In genomic region chr1:228161866-228162265, GRCh38 we compare ENCODE assay signal across 14 cellular contexts. TPM values are rescaled to one million over a fixed set of nuclear protein-coding genes. Genes with fewer than 3 reads are reported as not detected.
DNase-seq lines count a peak whose midpoint lies in the region; ATAC-seq and TF ChIP-seq lines count a peak whose summit lies in the region.
"Had no signal": no experiment of that assay in that cellular context is flagged by ENCODE, and none has a peak within 500 bp of the region (broad histone marks: within the 10 kb centered on the region; RNA-seq: fewer than 3 reads in every experiment).

No MANE protein-coding gene starts in this region.

- DNase-seq in GM23338 (ENCODE audit: low spot score) (no peak), foreskin keratinocyte (no peak), smooth muscle cell (lab: John Stamatoyannopoulos, UW; ENCODE audit: unreplicated experiment) (no peak), NCI-H1417 treated with DMSO at 0.1 percent for 48 hours (lab: John Stamatoyannopoulos, UW) (no peak), SIG-M5 treated with dmso at 0.1 percent for 504 hours (lab: John Stamatoyannopoulos, UW; ENCODE audit: unreplicated experiment) (no peak), KG1 (lab: John Stamatoyannopoulos, UW) (no peak)
- DNase-seq: amygdala; foreskin melanocyte; stimulated activated naive CD4-positive, alpha-beta T cell treated with Interleukin-2 at 50 U/mL for 16 hours had no signal

- no peaks in the 10 kb centered on the region for H3K9me3 ChIP-seq in smooth muscle cell (replicated peaks; ENCODE audit: low read depth)
- H3K9me3 ChIP-seq: right lobe of liver had no signal

- H3K4me3 Mint-ChIP-seq in GM23338: no peak overlapping the region
- H3K4me3 Mint-ChIP-seq: WTC11 had no signal

- H3K27ac ChIP-seq in GM23338 (ENCODE audit: low read depth) (no peak overlapping the region), foreskin keratinocyte (peak overlapping the region; percentile 83), smooth muscle cell (ENCODE audit: low read depth) (peak overlapping the region; percentile 35)

- no peaks in the 10 kb centered on the region for H3K36me3 ChIP-seq in GM23338 (ENCODE audit: insufficient read depth)
- no peaks in the 10 kb centered on the region for H3K36me3 ChIP-seq in smooth muscle cell (ENCODE audit: low read depth)
- H3K36me3 ChIP-seq: right lobe of liver had no signal

- WGBS in smooth muscle cell (ENCODE audit: low lambda C conversion rate): 93% methylated on average over 9 of the region's 9 CpGs

- H3K27me3 ChIP-seq in GM23338 (ENCODE audit: insufficient read depth) (peaks cover 24% of the 10 kb centered on the region), foreskin keratinocyte (peaks cover 3% of the 10 kb centered on the region), smooth muscle cell (ENCODE audit: low read depth) (no peaks in the 10 kb centered on the region)
- H3K27me3 ChIP-seq: right lobe of liver had no signal

- H3K4me2 ChIP-seq in GM23338 (peak overlapping the region; percentile 60; the same call in 1 of the 2 replicates), smooth muscle cell (no peak overlapping the region)

- no peaks in the 10 kb centered on the region; the same call in 1 of the 2 replicates for H4K20me1 ChIP-seq in GM23338 (replicated peaks; ENCODE audit: insufficient read depth)
- no peaks in the 10 kb centered on the region for H4K20me1 ChIP-seq in smooth muscle cell (ENCODE audit: low read depth)

- no peaks in the 10 kb centered on the region for H3K9me2 ChIP-seq in GM23338 (ENCODE audit: insufficient read depth)

- H3K27me3 Mint-ChIP-seq in GM23338 (ENCODE audit: insufficient read depth, low read depth, poor library complexity): peaks cover 24% of the 10 kb centered on the region

- H3K4me3 ChIP-seq in GM23338: no peak overlapping the region
- H3K4me3 ChIP-seq in smooth muscle cell: no peak overlapping the region
- H3K4me3 ChIP-seq: right lobe of liver had no signal

- no peaks in the 10 kb centered on the region; the same call in 2 of the 3 replicates for H3K36me3 Mint-ChIP-seq in GM23338 (ENCODE audit: low read depth)
- H3K36me3 Mint-ChIP-seq: WTC11 had no signal

- peaks cover 3% of the 10 kb centered on the region for H3K79me2 ChIP-seq in GM23338 (replicated peaks; ENCODE audit: insufficient read depth)
- H3K79me2 ChIP-seq in smooth muscle cell (ENCODE audit: low read depth): peaks cover 3% of the 10 kb centered on the region

- peaks cover 8% of the 10 kb centered on the region; the same call in 1 of the 2 replicates for H3K4me1 ChIP-seq in GM23338 (ENCODE audit: insufficient read depth)
- H3K4me1 ChIP-seq in foreskin keratinocyte: peaks cover 25% of the 10 kb centered on the region
- H3K4me1 ChIP-seq in smooth muscle cell (ENCODE audit: low read depth): peaks cover 13% of the 10 kb centered on the region

- peaks cover 9% of the 10 kb centered on the region; the same call in 2 of the 3 replicates for H3K4me1 Mint-ChIP-seq in GM23338

- no peak overlapping the region for H3K9ac ChIP-seq in smooth muscle cell (ENCODE audit: low read depth)

- 0 out of 2 replicates have a peak, but pooled peaks have one; percentile 20 for TF ChIP-seq POLR2A in Raji (IDR thresholded peaks at IDR 0.05; ENCODE audit: insufficient read depth, low read depth, low read length)

- no peaks in the 10 kb centered on the region for H3K9me3 Mint-ChIP-seq in GM23338
- H3K9me3 Mint-ChIP-seq: WTC11 had no signal

- TF ChIP-seq CTCF in GM23338 (conservative IDR thresholded peaks at IDR 0.05; ENCODE audit: low read depth in 2 of 2) (no peak), foreskin keratinocyte (conservative IDR thresholded peaks at IDR 0.05) (no peak), smooth muscle cell (IDR thresholded peaks at IDR 0.05; ENCODE audit: borderline replicate concordance, insufficient read depth, poor library complexity, severe bottlenecking) (no peak)

- no peak overlapping the region for H3K27ac Mint-ChIP-seq in GM23338
- H3K27ac Mint-ChIP-seq: WTC11 had no signal

- no peak overlapping the region for H2AFZ ChIP-seq in GM23338
- no peak overlapping the region for H2AFZ ChIP-seq in smooth muscle cell (ENCODE audit: low read depth)

- ATAC-seq in GM23338 (no peak), foreskin keratinocyte (no peak), HG03439 (IDR thresholded peaks at IDR 0.05; ENCODE audit: unreplicated experiment) (no peak)
- ATAC-seq: HCT116, right lobe of liver, WTC11 had no signal

- H3F3A ChIP-seq in GM23338 (replicated peaks; ENCODE audit: low read depth) (0 out of 2 replicates have a peak, but pooled peaks cover 2% of the 10 kb centered on the region), smooth muscle cell (ENCODE audit: low read depth) (no peaks in the 10 kb centered on the region)

TF ChIP-seq in GM23338, 12 proteins besides CTCF, POLR2A, EP300 and RAD21:
- TF ChIP-seq JUNB (IDR thresholded peaks at IDR 0.05; ENCODE audit: unreplicated experiment): no peak
- no peak for TF ChIP-seq STAT1 (IDR thresholded peaks at IDR 0.05; ENCODE audit: unreplicated experiment)
- TF ChIP-seq ZNF331 (CRISPR knock-in tag; IDR thresholded peaks at IDR 0.05; ENCODE audit: low read depth): no peak

RNA-seq across cellular contexts. Expression of gene IBA57, which starts 3.7 kb away (rescaled TPM):
- total RNA-seq in GM23338 (2014; rRNA removed; shearing (Covaris generic)): 7.3 and 10.3 TPM in 2 replicates
- polyA plus RNA-seq in GM23338 (2016; fragmentation: Nextera tagmentation; extraction: Ambion mirVana) (1.1 TPM in 2 replicates), foreskin keratinocyte (4.8 and 6.5 TPM in 2 replicates), smooth muscle cell (1.6 and 3.9 TPM in 2 replicates)
- total RNA-seq in foreskin keratinocyte (5.1 and 7.4 TPM in 2 replicates), smooth muscle cell (1.8 and 1.9 TPM in 2 replicates)

RNA-seq across cellular contexts. Expression of gene GJC2, which starts 12.1 kb away (rescaled TPM):
- total RNA-seq in GM23338 (2014; rRNA removed; shearing (Covaris generic)): 0.58 and 1.2 TPM in 2 replicates
- polyA plus RNA-seq in GM23338 (2016; fragmentation: Nextera tagmentation; extraction: Ambion mirVana) (0.15 and 0.23 TPM in 2 replicates), foreskin keratinocyte (0.82 and 1.0 TPM in 2 replicates), smooth muscle cell (0.29 and 0.63 TPM in 2 replicates)
- total RNA-seq in foreskin keratinocyte (0.82 and 1.1 TPM in 2 replicates), smooth muscle cell (0.13 TPM in 1 of 2 replicates, not detected in the other)

RNA-seq across cellular contexts. Expression of gene GUK1, which starts 21.8 kb away (rescaled TPM):
- total RNA-seq in GM23338 (2014; rRNA removed; shearing (Covaris generic)): 84.0 and 87.5 TPM in 2 replicates
- 104 and 121 TPM in 2 replicates for polyA plus RNA-seq in GM23338 (2016; fragmentation: Nextera tagmentation; extraction: Ambion mirVana)
- 424 and 441 TPM in 2 replicates for total RNA-seq in foreskin keratinocyte
- polyA plus RNA-seq in foreskin keratinocyte: 603 and 671 TPM in 2 replicates
- 165 and 205 TPM in 2 replicates for total RNA-seq in smooth muscle cell
- polyA plus RNA-seq in smooth muscle cell: 460 and 465 TPM in 2 replicates

RNA-seq across cellular contexts. Expression of gene OBSCN, which starts 46.0 kb away (rescaled TPM):
- 21.5 and 38.5 TPM in 2 replicates for total RNA-seq in GM23338 (2014; rRNA removed; shearing (Covaris generic))
- 8.4 and 9.6 TPM in 2 replicates for polyA plus RNA-seq in GM23338 (2016; fragmentation: Nextera tagmentation; extraction: Ambion mirVana)
- total RNA-seq in foreskin keratinocyte: 6.4 and 6.6 TPM in 2 replicates
- 3.6 TPM in 2 replicates for polyA plus RNA-seq in foreskin keratinocyte
- total RNA-seq in smooth muscle cell: 10.6 and 15.1 TPM in 2 replicates
- 3.8 and 10.7 TPM in 2 replicates for polyA plus RNA-seq in smooth muscle cell

RNA-seq across cellular contexts. Expression of gene MRPL55, which starts 52.8 kb away (rescaled TPM):
- total RNA-seq in GM23338 (2014; rRNA removed; shearing (Covaris generic)): 81.2 and 92.4 TPM in 2 replicates
- polyA plus RNA-seq in GM23338 (2016; fragmentation: Nextera tagmentation; extraction: Ambion mirVana) (172 and 182 TPM in 2 replicates), foreskin keratinocyte (105 and 111 TPM in 2 replicates), smooth muscle cell (169 and 178 TPM in 2 replicates)
- total RNA-seq in foreskin keratinocyte (73.6 and 77.5 TPM in 2 replicates), smooth muscle cell (72.8 and 83.4 TPM in 2 replicates)
